ENCODE assay signal across 14 cellular contexts in the genomic region with DNA sequence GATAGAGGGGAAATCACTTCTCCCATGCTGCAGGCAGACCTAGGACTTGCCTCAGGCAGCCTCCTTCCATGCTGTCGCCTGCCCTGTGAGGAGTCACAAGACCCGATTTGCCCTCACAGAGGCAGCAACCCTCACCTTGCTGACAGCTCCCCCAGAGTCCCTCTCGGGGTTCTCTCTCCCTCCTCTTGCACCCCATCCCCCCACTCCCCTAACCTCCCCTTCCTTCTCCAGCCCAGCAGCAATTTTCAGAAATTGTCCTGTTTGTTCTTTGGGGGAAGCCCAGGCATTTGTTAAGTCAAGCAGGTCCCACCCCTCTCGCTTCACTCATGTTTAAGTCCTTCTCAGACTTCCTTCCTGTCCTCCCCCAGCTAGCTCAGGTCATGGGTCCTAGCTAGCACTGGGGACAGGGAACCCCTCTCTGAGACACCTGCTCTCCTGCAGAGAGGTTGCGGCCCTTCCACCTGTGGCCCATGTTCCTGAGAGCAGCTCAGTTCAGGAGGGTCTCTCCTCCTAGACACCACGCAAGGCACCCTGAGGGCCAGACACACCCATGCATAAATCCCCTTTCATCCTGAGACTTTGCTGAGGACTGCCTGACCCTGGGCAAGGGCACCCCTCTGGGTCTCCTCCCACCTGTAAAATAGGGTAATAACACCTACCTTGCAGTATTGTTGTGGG. TPM values are rescaled to one million over a fixed set of nuclear protein-coding genes. Genes with fewer than 3 reads are reported as not detected.
A peak's percentile ranks its signal among the peaks of the same experiment; 100 is the strongest.
DNase-seq lines count a peak whose midpoint lies in the region; ATAC-seq, FAIRE-seq and TF ChIP-seq lines count a peak whose summit lies in the region.
"Had no signal": no experiment of that assay in that cellular context is flagged by ENCODE, and none has a peak within 500 bp of the region (broad histone marks: within the 10 kb centered on the region; RNA-seq: fewer than 3 reads in every experiment).

No MANE protein-coding gene starts in this region.

- H3K9me3 ChIP-seq in BLaER1 treated with 17β-estradiol and CSF1 and Interleukin-3, amounts not matched to agents 10 nM and 100 nM (replicated peaks in 1 of 11) = no peaks in the 10 kb centered on the region
- H3K9me3 ChIP-seq: esophagus muscularis mucosa had no signal

- H3K4me1 ChIP-seq in BLaER1 treated with 17β-estradiol and CSF1 and Interleukin-3, amounts not matched to agents 10 nM and 100 nM = peaks cover 79 to 100% (median 99%) of the 10 kb centered on the region in 10 experiments

- H3K4me1 Mint-ChIP-seq in Calu3 (ENCODE audit: low read depth, unreplicated experiment) = peaks cover 46% of the 10 kb centered on the region
- H3K4me1 Mint-ChIP-seq in activated T-helper 17 cell treated with anti-CD3 and anti-CD28 coated beads, Interleukin-2, amount 50 U/mL, for 72 hours = peaks cover 10% of the 10 kb centered on the region
- peaks cover 10 to 38% of the 10 kb centered on the region in 2 donors for H3K4me1 Mint-ChIP-seq in natural killer cell

- H3K36me3 Mint-ChIP-seq in Calu3 (ENCODE audit: insufficient read depth, unreplicated experiment) (peaks cover 21% of the 10 kb centered on the region), natural killer cell (no peaks in the 10 kb centered on the region)
- H3K36me3 Mint-ChIP-seq in activated T-helper 17 cell treated with anti-CD3 and anti-CD28 coated beads, Interleukin-2, amount 50 U/mL, for 72 hours (ENCODE audit: low read depth) = no peaks in the 10 kb centered on the region

- H3K4me2 ChIP-seq in BLaER1 treated with 17β-estradiol and CSF1 and Interleukin-3, amounts not matched to agents 10 nM and 100 nM = peak overlapping the region; percentile 75 to 98 (median 88)

- no peaks in the 10 kb centered on the region for H3K36me3 ChIP-seq in BLaER1 treated with 17β-estradiol and CSF1 and Interleukin-3, amounts not matched to agents 10 nM and 100 nM
- H3K36me3 ChIP-seq: esophagus muscularis mucosa had no signal

- H3K9ac ChIP-seq in BLaER1 treated with 17β-estradiol and CSF1 and Interleukin-3, amounts not matched to agents 10 nM and 100 nM = peak overlapping the region in 7 of 11 experiments; percentile 9 to 53 (median 23); a peak in 7 of 22 replicates

- no peak overlapping the region for H3K4me3 Mint-ChIP-seq in Calu3 (ENCODE audit: low read depth, unreplicated experiment)
- no peak overlapping the region for H3K4me3 Mint-ChIP-seq in activated T-helper 17 cell treated with anti-CD3 and anti-CD28 coated beads, Interleukin-2, amount 50 U/mL, for 72 hours
- H3K4me3 Mint-ChIP-seq in natural killer cell = no peak overlapping the region

- DNase-seq in Calu3 (no peak), natural killer cell (peak; percentile 15), SW 1271 (lab: John Stamatoyannopoulos, UW) (no peak), HTR-8/SVneo (ENCODE audit: insufficient read length, low spot score) (no peak)
- DNase-seq: NCI-H446, small intestine had no signal

- H4K20me1 ChIP-seq in BLaER1 treated with 17β-estradiol and CSF1 and Interleukin-3, amounts not matched to agents 10 nM and 100 nM = no peaks in the 10 kb centered on the region

- ATAC-seq in activated T-helper 17 cell treated with anti-CD3 and anti-CD28 coated beads, Interleukin-2, amount 50 U/mL, for 72 hours (replicated peaks) = no peak
- ATAC-seq in natural killer cell (no peak), HG03135 (IDR thresholded peaks at IDR 0.05; ENCODE audit: unreplicated experiment) (no peak), GM19395 (IDR thresholded peaks at IDR 0.05; ENCODE audit: unreplicated experiment) (no peak)
- ATAC-seq: Right ventricle myocardium inferior had no signal

- H3K27me3 Mint-ChIP-seq in Calu3 (ENCODE audit: unreplicated experiment) (no peaks in the 10 kb centered on the region), natural killer cell (ENCODE audit: low read depth in 2 of 2) (peaks cover 4 to 9% of the 10 kb centered on the region in 2 donors)
- no peaks in the 10 kb centered on the region for H3K27me3 Mint-ChIP-seq in activated T-helper 17 cell treated with anti-CD3 and anti-CD28 coated beads, Interleukin-2, amount 50 U/mL, for 72 hours

- H3K27ac Mint-ChIP-seq in Calu3 (ENCODE audit: unreplicated experiment) (peak overlapping the region; percentile 60), natural killer cell (peak overlapping the region in 1 of 2 donors; percentile 61)
- peak overlapping the region; percentile 28 for H3K27ac Mint-ChIP-seq in activated T-helper 17 cell treated with anti-CD3 and anti-CD28 coated beads, Interleukin-2, amount 50 U/mL, for 72 hours

- BruUV-seq in Calu3 (replicated peaks; lab: Mats Ljungman, UMichigan) = no TSS peak

- CTCF ChIA-PET in Calu3 (lab: Charles Lee) = no interaction called here

- H3K4me3 ChIP-seq in BLaER1 treated with 17β-estradiol and CSF1 and Interleukin-3, amounts not matched to agents 10 nM and 100 nM = no peak overlapping the region
- H3K4me3 ChIP-seq: esophagus muscularis mucosa had no signal

- no peak for TF ChIP-seq CTCF in Calu3 (IDR thresholded peaks at IDR 0.05; ENCODE audit: unreplicated experiment)
- no peak for TF ChIP-seq CTCF in natural killer cell (IDR thresholded peaks at IDR 0.05)

- no peak for FAIRE-seq in HTR-8/SVneo (lab: Jason Lieb, UNC)
- FAIRE-seq: small intestine had no signal

- intact Hi-C loops in Calu3 (cut with micrococcal nuclease; ENCODE audit: unreplicated experiment) (no loop called here), natural killer cell (cut with micrococcal nuclease) (no loop called here)

- H3K27ac ChIP-seq in BLaER1 treated with 17β-estradiol and CSF1 and Interleukin-3, amounts not matched to agents 10 nM and 100 nM = peak overlapping the region in 6 of 11 experiments; percentile 11 to 54 (median 36); a peak in 13 of 22 replicates
- H3K27ac ChIP-seq: esophagus muscularis mucosa, VCaP had no signal

- no peaks in the 10 kb centered on the region for H3K27me3 ChIP-seq in BLaER1 treated with 17β-estradiol and CSF1 and Interleukin-3, amounts not matched to agents 10 nM and 100 nM

- no peaks in the 10 kb centered on the region for H3K9me3 Mint-ChIP-seq in Calu3 (ENCODE audit: low read depth, unreplicated experiment)
- H3K9me3 Mint-ChIP-seq in activated T-helper 17 cell treated with anti-CD3 and anti-CD28 coated beads, Interleukin-2, amount 50 U/mL, for 72 hours = no peaks in the 10 kb centered on the region
- H3K9me3 Mint-ChIP-seq in natural killer cell = no peaks in the 10 kb centered on the region

RNA-seq across cellular contexts. Expression of a gene that starts 6.3 kb away (rescaled TPM):
- total RNA-seq in Calu3 (2022) = 7.9 and 9.0 TPM in 2 replicates
- total RNA-seq in activated T-helper 17 cell treated with anti-CD3 and anti-CD28 coated beads, Interleukin-2, amount 50 U/mL, for 72 hours = 1 to 10 TPM in 1 of 2 donors, not detected in 1; 1.4 TPM
- total RNA-seq in natural killer cell = under 1 TPM in 2 of 3 donors, not detected in 1; 0.75 to 0.78 TPM
- total RNA-seq: MCF 10A had no signal

RNA-seq across cellular contexts. Expression of a gene that starts 33.8 kb away (rescaled TPM):
- total RNA-seq in Calu3 (2022) (0.07 and 0.27 TPM in 2 replicates), natural killer cell (under 1 TPM in 1 of 3 donors, not detected in 2; 0.66 TPM)
- total RNA-seq in activated T-helper 17 cell treated with anti-CD3 and anti-CD28 coated beads, Interleukin-2, amount 50 U/mL, for 72 hours = 1 to 10 TPM in 1 of 2 donors, not detected in 1; 2.8 TPM
- total RNA-seq: MCF 10A had no signal

RNA-seq across cellular contexts. Expression of a gene that starts 45.6 kb away (rescaled TPM):
- total RNA-seq in Calu3 (2022) (0.61 and 0.78 TPM in 2 replicates), natural killer cell (under 1 TPM in 2 of 3 donors, not detected in 1; 0.20 to 0.90 TPM)
- total RNA-seq in activated T-helper 17 cell treated with anti-CD3 and anti-CD28 coated beads, Interleukin-2, amount 50 U/mL, for 72 hours = under 1 TPM in 1 of 2 donors, not detected in 1; 0.19 TPM
- total RNA-seq: MCF 10A had no signal
